Comparison of ENCODE assay signal across 11 cellular contexts in genomic region chr6:38131527-38131965, GRCh38.
A peak's percentile ranks its signal among the peaks of the same experiment; 100 is the strongest.
DNase-seq lines count a peak whose midpoint lies in the region; ATAC-seq and TF ChIP-seq lines count a peak whose summit lies in the region.
"Had no signal": no experiment of that assay in that cellular context is flagged by ENCODE, and none has a peak within 500 bp of the region (broad histone marks: within the 10 kb centered on the region; RNA-seq: fewer than 3 reads in every experiment).

No MANE protein-coding gene starts in this region.

- POLR2A ChIA-PET in SK-N-SH (lab: Yijun Ruan, JAX), result no interaction called here

- no peak for TF ChIP-seq RAD21 in SK-N-SH (IDR thresholded peaks at IDR 0.05; ENCODE audit: low read length)

- CTCF ChIA-PET in activated naive CD4-positive, alpha-beta T cell treated with anti-CD3 and anti-CD28 coated beads for 36 hours (lab: Charles Lee), result no interaction called here
- CTCF ChIA-PET in SK-N-SH (lab: Yijun Ruan, JAX), result no interaction called here

- peaks cover 44% of the 10 kb centered on the region for H3K4me1 Mint-ChIP-seq in activated naive CD4-positive, alpha-beta T cell treated with anti-CD3 and anti-CD28 coated beads for 36 hours (ENCODE audit: low read depth)
- peaks cover 55% of the 10 kb centered on the region for H3K4me1 Mint-ChIP-seq in stimulated activated effector memory CD8-positive, alpha-beta T cell treated with anti-CD3 and anti-CD28 coated beads, Interleukin-12 subunit alpha, Interleukin-12 subunit beta, amount 100 ng/mL, for 72 hours

- H3K9me3 ChIP-seq in SK-N-SH, result no peaks in the 10 kb centered on the region

- TF ChIP-seq EP300 in SK-N-SH (IDR thresholded peaks at IDR 0.05; ENCODE audit: borderline replicate concordance in 1 of 2, low read depth in 1 of 2, low read length in 1 of 2), result peak in 1 of 2 experiments; percentile 29; a peak in 1 of 4 replicates

- H3K36me3 ChIP-seq in SK-N-SH (replicated peaks in 1 of 2; ENCODE audit: control insufficient read depth in 1 of 2, insufficient read depth in 2 of 2, low read length in 1 of 2), result peaks cover 2 to 18% of the 10 kb centered on the region in 2 experiments

- no peak overlapping the region for H3K4me2 ChIP-seq in SK-N-SH

- no peaks in the 10 kb centered on the region for H3K27me3 Mint-ChIP-seq in activated naive CD4-positive, alpha-beta T cell treated with anti-CD3 and anti-CD28 coated beads for 36 hours (ENCODE audit: low read depth)

- TF ChIP-seq CTCF in SK-N-SH (IDR thresholded peaks at IDR 0.05), result no peak

- H3K4me1 ChIP-seq in SK-N-SH (ENCODE audit: control insufficient read depth in 1 of 2, insufficient read depth in 2 of 2, low read depth in 1 of 2, low read length in 1 of 2), result peaks cover 0 to 6% of the 10 kb centered on the region in 2 experiments; a peak in 1 of 4 replicates

- peaks cover 13% of the 10 kb centered on the region for H3F3A ChIP-seq in SK-N-SH (replicated peaks; ENCODE audit: insufficient read depth)

- no peaks in the 10 kb centered on the region for H3K27me3 ChIP-seq in SK-N-SH (ENCODE audit: insufficient read depth)

- H3K27ac ChIP-seq in SK-N-SH (ENCODE audit: low read depth in 2 of 2, low read length in 1 of 2), result peak overlapping the region in 1 of 2 experiments; percentile 73; a peak in 2 of 4 replicates
- H3K27ac ChIP-seq: C4-2B had no signal

- no peak overlapping the region for H3K4me3 ChIP-seq in SK-N-SH (ENCODE audit: low read depth in 2 of 2, low read length in 1 of 2)

- no peaks in the 10 kb centered on the region for H3K9me2 ChIP-seq in SK-N-SH

- H4K20me1 ChIP-seq in SK-N-SH (ENCODE audit: insufficient read depth), result peaks cover 60% of the 10 kb centered on the region

- H3K4me3 Mint-ChIP-seq in activated naive CD4-positive, alpha-beta T cell treated with anti-CD3 and anti-CD28 coated beads for 36 hours, result no peak overlapping the region
- H3K4me3 Mint-ChIP-seq in stimulated activated effector memory CD8-positive, alpha-beta T cell treated with anti-CD3 and anti-CD28 coated beads, Interleukin-12 subunit alpha, Interleukin-12 subunit beta, amount 100 ng/mL, for 72 hours, result no peak overlapping the region

- peaks cover 6% of the 10 kb centered on the region for H3K9me3 Mint-ChIP-seq in activated naive CD4-positive, alpha-beta T cell treated with anti-CD3 and anti-CD28 coated beads for 36 hours
- H3K9me3 Mint-ChIP-seq in stimulated activated effector memory CD8-positive, alpha-beta T cell treated with anti-CD3 and anti-CD28 coated beads, Interleukin-12 subunit alpha, Interleukin-12 subunit beta, amount 100 ng/mL, for 72 hours, result no peaks in the 10 kb centered on the region

- no peak overlapping the region for H3K9ac ChIP-seq in SK-N-SH

- DNase-seq in activated naive CD4-positive, alpha-beta T cell treated with anti-CD3 and anti-CD28 coated beads for 36 hours, result peak; percentile 33
- DNase-seq in activated naive CD4-positive, alpha-beta T cell (lab: John Stamatoyannopoulos, UW), result no peak
- DNase-seq in SK-N-SH (no peak), fibroblast of the conjunctiva (ENCODE audit: low read depth) (peak; percentile 86), NCI-H1417 treated with DMSO at 0.1 percent for 48 hours (lab: John Stamatoyannopoulos, UW) (no peak), NCI-H1092 (lab: John Stamatoyannopoulos, UW) (no peak), nucleus accumbens (lab: John Stamatoyannopoulos, UW) (no peak)
- peak in 1 of 2 donors; percentile 56 for DNase-seq in stimulated activated effector memory CD8-positive, alpha-beta T cell treated with anti-CD3 and anti-CD28 coated beads, Interleukin-12 subunit alpha, Interleukin-12 subunit beta, amount 100 ng/mL, for 72 hours (ENCODE audit: low spot score in 2 of 2)
- DNase-seq: cerebellar nuclear complex, NCI-H2081 had no signal

- no peak overlapping the region for H2AFZ ChIP-seq in SK-N-SH (ENCODE audit: low read depth)

- H3K79me2 ChIP-seq in SK-N-SH (ENCODE audit: insufficient read depth), result peaks cover 56% of the 10 kb centered on the region

- H3K36me3 Mint-ChIP-seq in activated naive CD4-positive, alpha-beta T cell treated with anti-CD3 and anti-CD28 coated beads for 36 hours (ENCODE audit: low read depth), result peaks cover 13% of the 10 kb centered on the region
- peaks cover 15% of the 10 kb centered on the region for H3K36me3 Mint-ChIP-seq in stimulated activated effector memory CD8-positive, alpha-beta T cell treated with anti-CD3 and anti-CD28 coated beads, Interleukin-12 subunit alpha, Interleukin-12 subunit beta, amount 100 ng/mL, for 72 hours

- intact Hi-C loops in activated naive CD4-positive, alpha-beta T cell treated with anti-CD3 and anti-CD28 coated beads for 36 hours (cut with micrococcal nuclease), result loop anchor here (1.0 to 5.0 kb wide), 4 partner anchors 73 to 541 kb away; partner anchors contain the start of gene MDGA1

- H3K27ac Mint-ChIP-seq in activated naive CD4-positive, alpha-beta T cell treated with anti-CD3 and anti-CD28 coated beads for 36 hours, result peak overlapping the region; percentile 55
- peak overlapping the region; percentile 74 for H3K27ac Mint-ChIP-seq in stimulated activated effector memory CD8-positive, alpha-beta T cell treated with anti-CD3 and anti-CD28 coated beads, Interleukin-12 subunit alpha, Interleukin-12 subunit beta, amount 100 ng/mL, for 72 hours

- peak; percentile 85 for ATAC-seq in stimulated activated effector memory CD8-positive, alpha-beta T cell treated with anti-CD3 and anti-CD28 coated beads, Interleukin-12 subunit alpha, Interleukin-12 subunit beta, amount 100 ng/mL, for 72 hours

TF ChIP-seq in SK-N-SH, 30 proteins besides CTCF, POLR2A, EP300 and RAD21 (continues in another document):
- TF ChIP-seq ZBTB33 (IDR thresholded peaks at IDR 0.05; ENCODE audit: borderline replicate concordance, low read depth) (0 out of 2 replicates have a peak, but pooled peaks have one; percentile 54), POLR2AphosphoS5 (IDR thresholded peaks at IDR 0.05; ENCODE audit: low read depth, low read length) (peak; percentile 65), YY1 (IDR thresholded peaks at IDR 0.05; ENCODE audit: low read depth) (peak; percentile 51; the same call in 1 of the 2 replicates), MEF2A (IDR thresholded peaks at IDR 0.05; ENCODE audit: borderline replicate concordance, low read depth) (no peak), TAF1 (IDR thresholded peaks at IDR 0.05; ENCODE audit: borderline replicate concordance, low read depth, low read length) (no peak), REST (IDR thresholded peaks at IDR 0.05; ENCODE audit: low read depth, low read length) (no peak), TEAD4 (IDR thresholded peaks at IDR 0.05; ENCODE audit: borderline replicate concordance, insufficient read depth) (no peak; the same call in 1 of the 2 replicates), GABPA (IDR thresholded peaks at IDR 0.05; ENCODE audit: low read depth) (no peak), ELF1 (IDR thresholded peaks at IDR 0.05) (no peak), RFX5 (IDR thresholded peaks at IDR 0.05; ENCODE audit: low read length) (no peak), FOXM1 (IDR thresholded peaks at IDR 0.05; ENCODE audit: low read depth) (no peak), SMC3 (IDR thresholded peaks at IDR 0.05; ENCODE audit: low read depth, low read length) (no peak), JUND (IDR thresholded peaks at IDR 0.05) (peak; percentile 57; the same call in 1 of the 2 replicates), CHD2 (IDR thresholded peaks at IDR 0.05; ENCODE audit: low read length, partially characterized antibody) (no peak), MAX (IDR thresholded peaks at IDR 0.05; ENCODE audit: low read depth) (peak; percentile 97), SIN3A (IDR thresholded peaks at IDR 0.05; ENCODE audit: borderline replicate concordance, low read depth, low read length) (0 out of 2 replicates have a peak, but pooled peaks have one; percentile 65)

Comparison
In these comparisons a context has a peak if more than half of its experiments do, and no peak if none do; other contexts are left out.
1. DNase-seq: peak in activated naive CD4-positive, alpha-beta T cell treated with anti-CD3 and anti-CD28 coated beads for 36 hours (single experiment) and fibroblast of the conjunctiva (single experiment); none in activated naive CD4-positive, alpha-beta T cell (0 of 4), SK-N-SH (single experiment), NCI-H1417 treated with DMSO at 0.1 percent for 48 hours (single experiment), NCI-H1092 (single experiment) and nucleus accumbens (0 of 56).